Comparison of ENCODE assay signal across 30 cellular contexts in the genomic region with DNA sequence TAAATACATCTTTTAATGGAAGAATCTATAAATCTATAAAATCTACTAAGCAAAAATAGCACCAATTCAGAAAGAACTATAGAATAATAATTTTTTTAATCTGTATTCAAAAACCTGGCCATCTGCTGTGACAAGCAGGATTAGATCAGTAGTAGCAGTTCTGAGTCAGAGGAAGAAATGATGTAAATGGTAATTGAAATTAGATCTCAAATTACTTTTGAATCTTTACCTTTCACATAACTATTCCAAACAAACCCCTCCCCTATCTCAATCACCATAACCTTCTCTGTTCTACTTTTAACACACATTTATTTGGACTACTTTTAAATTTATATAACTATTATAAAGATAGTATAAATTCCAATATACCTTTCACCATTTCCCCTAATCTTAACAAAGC.
"Had no signal": no experiment of that assay in that cellular context is flagged by ENCODE, and none has a peak within 500 bp of the region (broad histone marks: within the 10 kb centered on the region; RNA-seq: fewer than 3 reads in every experiment).

No MANE protein-coding gene starts in this region.

- H3K27ac ChIP-seq: adrenal gland, body of pancreas, brain microvascular endothelial cell, breast epithelium, VCaP had no signal

- H3K36me3 ChIP-seq: adrenal gland, brain microvascular endothelial cell, breast epithelium had no signal

- H3K4me3 ChIP-seq: adrenal gland, body of pancreas, breast epithelium had no signal

- H3K9me3 ChIP-seq: adrenal gland, body of pancreas, breast epithelium had no signal

- H3K4me1 ChIP-seq: adrenal gland, body of pancreas, breast epithelium had no signal

- ATAC-seq: activated CD8-positive, alpha-beta T cell treated with anti-CD3 and anti-CD28 coated beads for 36 hours; activated naive CD4-positive, alpha-beta T cell treated with anti-CD3 and anti-CD28 coated beads, Interleukin-2, amount 50 U/mL, for 72 hours; activated T-cell treated with anti-CD3 and anti-CD28 coated beads, Interleukin-2, amount 50 U/mL, for 4 hours; activated T-cell treated with anti-CD3 and anti-CD28 coated beads, Interleukin-2, amount 50 U/mL, for 72 hours; activated T-helper 17 cell treated with anti-CD3 and anti-CD28 coated beads, Interleukin-2, amount 50 U/mL, for 72 hours; body of pancreas had no signal

- H3K27me3 ChIP-seq: adrenal gland, body of pancreas, brain microvascular endothelial cell, breast epithelium had no signal

- DNase-seq: activated B cell treated with CpG ODN at 0.5 μM for 24 hours; activated CD4-positive, alpha-beta memory T cell treated with anti-CD3 and anti-CD28 coated beads for 36 hours; activated CD4-positive, alpha-beta T cell treated with anti-CD3 and anti-CD28 coated beads for 4 hours; activated CD4-positive, alpha-beta T cell treated with anti-CD3 and anti-CD28 coated beads, Interleukin-2, amount 10 ng/mL, durations not matched to agents 24 days and 14 days; activated CD4-positive, alpha-beta T cell treated with anti-CD3 and anti-CD28 coated beads, Interleukin-2, amount 50 U/mL, for 1 hour; activated CD4-positive, alpha-beta T cell treated with anti-CD3 and anti-CD28 coated beads, Interleukin-2, amount 50 U/mL, for 4 hours; activated CD4-positive, CD25-positive, alpha-beta regulatory T cell treated with anti-CD3 and anti-CD28 coated beads, Interleukin-2, amount 50 U/mL, for 72 hours; activated CD8-positive, alpha-beta memory T cell treated with anti-CD3 and anti-CD28 coated beads, Interleukin-2, amount 50 U/mL, for 4 hours; activated CD8-positive, alpha-beta T cell treated with anti-CD3 and anti-CD28 coated beads for 36 hours; activated effector memory CD4-positive, alpha-beta T cell treated with anti-CD3 and anti-CD28 coated beads, Interleukin-2, amount 50 U/mL, for 16 hours; activated gamma-delta T cell treated with Interleukin-2 at 50 U/mL for 16 hours; activated naive CD4-positive, alpha-beta T cell; activated naive CD4-positive, alpha-beta T cell treated with anti-CD3 and anti-CD28 coated beads for 36 hours; activated naive CD4-positive, alpha-beta T cell treated with anti-CD3 and anti-CD28 coated beads, Interleukin-2, amount 50 U/mL, for 16 hours; activated naive CD8-positive, alpha-beta T cell treated with anti-CD3 and anti-CD28 coated beads for 36 hours; activated T-cell treated with anti-CD3 and anti-CD28 coated beads for 4 hours; activated T-cell treated with anti-CD3 and anti-CD28 coated beads, Interleukin-2, amount 50 U/mL, for 1 hour; activated T-cell treated with anti-CD3 and anti-CD28 coated beads, Interleukin-2, amount 50 U/mL, for 4 hours; activated T-cell treated with anti-CD3 and anti-CD28 coated beads, Interleukin-2, amount 50 U/mL, for 72 hours; adrenal gland; amniotic stem cell; aorta; body of pancreas; brain microvascular endothelial cell; central memory CD4-positive, alpha-beta T cell; T-helper 9 cell had no signal
